ENCODE assay signal across 1 cellular context in the genomic region with DNA sequence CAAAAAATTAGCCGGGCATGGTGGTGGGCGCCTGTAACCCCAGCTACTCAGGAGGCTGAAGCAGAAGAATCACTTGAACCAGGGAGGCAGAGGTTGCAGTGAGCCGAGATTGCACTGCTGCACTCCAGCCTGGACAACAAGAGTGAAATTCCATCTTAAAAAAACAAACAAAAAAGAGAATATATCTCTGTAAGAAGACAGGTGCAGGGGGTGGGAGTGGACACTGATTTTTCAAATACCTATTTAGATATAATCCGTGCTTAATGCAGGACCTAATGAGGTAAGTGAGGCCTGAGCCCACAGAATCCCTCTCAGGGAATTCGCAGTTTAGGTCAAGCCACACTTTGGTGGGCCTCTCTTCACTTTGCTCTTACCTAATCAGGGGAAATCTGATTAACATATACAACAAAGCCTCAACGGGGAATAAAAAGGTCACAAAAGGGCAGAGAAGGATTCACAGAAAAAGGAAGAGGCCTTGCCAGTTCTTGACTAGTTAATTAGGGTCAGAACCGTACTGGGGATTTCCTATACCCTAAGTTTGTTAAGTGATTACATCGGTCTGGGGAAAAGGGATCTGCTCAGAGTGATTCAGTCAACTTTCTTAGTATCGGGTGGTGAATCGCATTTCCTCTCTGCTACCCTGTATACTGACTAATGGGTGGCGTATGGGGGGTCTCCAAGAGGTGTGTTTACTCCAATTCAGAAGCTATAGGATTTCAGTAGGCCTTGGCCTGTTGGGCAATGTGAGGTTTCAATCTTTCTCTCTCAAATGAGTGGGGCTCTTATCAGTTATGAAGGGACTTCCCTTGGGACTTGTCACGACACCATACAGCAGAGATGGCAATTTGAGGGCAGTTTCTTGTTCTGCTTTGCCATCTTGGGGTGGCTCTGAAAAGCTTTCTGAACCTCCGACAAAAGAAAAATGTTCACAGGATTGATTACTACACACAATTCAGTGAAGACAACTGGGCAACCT.
TF ChIP-seq lines count a peak whose summit lies in the region.

No MANE protein-coding gene starts in this region.

TF ChIP-seq in WTC11, 78 proteins besides CTCF, POLR2A, EP300 and RAD21 (continued from another document):
- TF ChIP-seq, protein P1, sequence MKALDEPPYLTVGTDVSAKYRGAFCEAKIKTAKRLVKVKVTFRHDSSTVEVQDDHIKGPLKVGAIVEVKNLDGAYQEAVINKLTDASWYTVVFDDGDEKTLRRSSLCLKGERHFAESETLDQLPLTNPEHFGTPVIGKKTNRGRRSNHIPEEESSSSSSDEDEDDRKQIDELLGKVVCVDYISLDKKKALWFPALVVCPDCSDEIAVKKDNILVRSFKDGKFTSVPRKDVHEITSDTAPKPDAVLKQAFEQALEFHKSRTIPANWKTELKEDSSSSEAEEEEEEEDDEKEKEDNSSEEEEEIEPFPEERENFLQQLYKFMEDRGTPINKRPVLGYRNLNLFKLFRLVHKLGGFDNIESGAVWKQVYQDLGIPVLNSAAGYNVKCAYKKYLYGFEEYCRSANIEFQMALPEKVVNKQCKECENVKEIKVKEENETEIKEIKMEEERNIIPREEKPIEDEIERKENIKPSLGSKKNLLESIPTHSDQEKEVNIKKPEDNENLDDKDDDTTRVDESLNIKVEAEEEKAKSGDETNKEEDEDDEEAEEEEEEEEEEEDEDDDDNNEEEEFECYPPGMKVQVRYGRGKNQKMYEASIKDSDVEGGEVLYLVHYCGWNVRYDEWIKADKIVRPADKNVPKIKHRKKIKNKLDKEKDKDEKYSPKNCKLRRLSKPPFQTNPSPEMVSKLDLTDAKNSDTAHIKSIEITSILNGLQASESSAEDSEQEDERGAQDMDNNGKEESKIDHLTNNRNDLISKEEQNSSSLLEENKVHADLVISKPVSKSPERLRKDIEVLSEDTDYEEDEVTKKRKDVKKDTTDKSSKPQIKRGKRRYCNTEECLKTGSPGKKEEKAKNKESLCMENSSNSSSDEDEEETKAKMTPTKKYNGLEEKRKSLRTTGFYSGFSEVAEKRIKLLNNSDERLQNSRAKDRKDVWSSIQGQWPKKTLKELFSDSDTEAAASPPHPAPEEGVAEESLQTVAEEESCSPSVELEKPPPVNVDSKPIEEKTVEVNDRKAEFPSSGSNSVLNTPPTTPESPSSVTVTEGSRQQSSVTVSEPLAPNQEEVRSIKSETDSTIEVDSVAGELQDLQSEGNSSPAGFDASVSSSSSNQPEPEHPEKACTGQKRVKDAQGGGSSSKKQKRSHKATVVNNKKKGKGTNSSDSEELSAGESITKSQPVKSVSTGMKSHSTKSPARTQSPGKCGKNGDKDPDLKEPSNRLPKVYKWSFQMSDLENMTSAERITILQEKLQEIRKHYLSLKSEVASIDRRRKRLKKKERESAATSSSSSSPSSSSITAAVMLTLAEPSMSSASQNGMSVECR (CRISPR knock-in tag; IDR thresholded peaks at IDR 0.05; ENCODE audit: borderline replicate concordance), result no peak
- TF ChIP-seq NFE2L1 (CRISPR knock-in tag; IDR thresholded peaks at IDR 0.05) (no peak), ZNF219 (CRISPR knock-in tag; IDR thresholded peaks at IDR 0.05; ENCODE audit: borderline replicate concordance) (no peak), SMAD4 (CRISPR knock-in tag; IDR thresholded peaks at IDR 0.05) (no peak), GTF2I (CRISPR knock-in tag; conservative IDR thresholded peaks at IDR 0.05) (no peak), ZNF232 (CRISPR knock-in tag; IDR thresholded peaks at IDR 0.05) (no peak)
- TF ChIP-seq, protein P2, sequence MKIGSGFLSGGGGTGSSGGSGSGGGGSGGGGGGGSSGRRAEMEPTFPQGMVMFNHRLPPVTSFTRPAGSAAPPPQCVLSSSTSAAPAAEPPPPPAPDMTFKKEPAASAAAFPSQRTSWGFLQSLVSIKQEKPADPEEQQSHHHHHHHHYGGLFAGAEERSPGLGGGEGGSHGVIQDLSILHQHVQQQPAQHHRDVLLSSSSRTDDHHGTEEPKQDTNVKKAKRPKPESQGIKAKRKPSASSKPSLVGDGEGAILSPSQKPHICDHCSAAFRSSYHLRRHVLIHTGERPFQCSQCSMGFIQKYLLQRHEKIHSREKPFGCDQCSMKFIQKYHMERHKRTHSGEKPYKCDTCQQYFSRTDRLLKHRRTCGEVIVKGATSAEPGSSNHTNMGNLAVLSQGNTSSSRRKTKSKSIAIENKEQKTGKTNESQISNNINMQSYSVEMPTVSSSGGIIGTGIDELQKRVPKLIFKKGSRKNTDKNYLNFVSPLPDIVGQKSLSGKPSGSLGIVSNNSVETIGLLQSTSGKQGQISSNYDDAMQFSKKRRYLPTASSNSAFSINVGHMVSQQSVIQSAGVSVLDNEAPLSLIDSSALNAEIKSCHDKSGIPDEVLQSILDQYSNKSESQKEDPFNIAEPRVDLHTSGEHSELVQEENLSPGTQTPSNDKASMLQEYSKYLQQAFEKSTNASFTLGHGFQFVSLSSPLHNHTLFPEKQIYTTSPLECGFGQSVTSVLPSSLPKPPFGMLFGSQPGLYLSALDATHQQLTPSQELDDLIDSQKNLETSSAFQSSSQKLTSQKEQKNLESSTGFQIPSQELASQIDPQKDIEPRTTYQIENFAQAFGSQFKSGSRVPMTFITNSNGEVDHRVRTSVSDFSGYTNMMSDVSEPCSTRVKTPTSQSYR (CRISPR knock-in tag; IDR thresholded peaks at IDR 0.05), result no peak
- TF ChIP-seq, protein P3, sequence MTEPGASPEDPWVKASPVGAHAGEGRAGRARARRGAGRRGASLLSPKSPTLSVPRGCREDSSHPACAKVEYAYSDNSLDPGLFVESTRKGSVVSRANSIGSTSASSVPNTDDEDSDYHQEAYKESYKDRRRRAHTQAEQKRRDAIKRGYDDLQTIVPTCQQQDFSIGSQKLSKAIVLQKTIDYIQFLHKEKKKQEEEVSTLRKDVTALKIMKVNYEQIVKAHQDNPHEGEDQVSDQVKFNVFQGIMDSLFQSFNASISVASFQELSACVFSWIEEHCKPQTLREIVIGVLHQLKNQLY (CRISPR knock-in tag; IDR thresholded peaks at IDR 0.05), result no peak
